In the genomic region with DNA sequence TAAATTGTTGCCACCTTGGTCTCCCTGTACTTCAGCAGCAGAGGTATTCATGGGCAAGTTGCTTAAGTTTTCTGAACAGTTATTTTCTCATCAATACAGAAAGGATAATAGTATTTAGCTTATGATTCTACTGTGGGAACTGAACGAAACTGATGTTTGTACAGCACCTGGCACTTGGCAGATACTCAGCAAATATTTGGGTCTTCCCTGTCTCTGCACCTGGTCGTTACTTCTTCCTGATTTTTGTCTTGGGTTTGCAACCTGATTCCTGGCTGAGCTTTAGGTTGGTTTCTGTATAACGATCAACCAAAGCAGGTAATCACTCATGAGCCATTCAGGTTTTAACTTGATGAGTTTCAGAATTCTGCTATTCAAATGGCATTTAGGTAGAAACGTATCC, we compare ENCODE assay signal across 16 cellular contexts.
DNase-seq lines count a peak whose midpoint lies in the region; ATAC-seq and TF ChIP-seq lines count a peak whose summit lies in the region.
"Had no signal": no experiment of that assay in that cellular context is flagged by ENCODE, and none has a peak within 500 bp of the region (broad histone marks: within the 10 kb centered on the region; RNA-seq: fewer than 3 reads in every experiment).

No MANE protein-coding gene starts in this region.

- POLR2A ChIA-PET in CD8-positive, alpha-beta memory T cell (lab: Charles Lee), result no interaction called here

- H3K9me3 Mint-ChIP-seq in activated T-cell treated with anti-CD3 and anti-CD28 coated beads, Interleukin-2, amount 50 U/mL, for 4 hours, result peaks cover 24% of the 10 kb centered on the region
- peaks cover 8 to 45% (median 27%) of the 10 kb centered on the region in 5 donors for H3K9me3 Mint-ChIP-seq in CD8-positive, alpha-beta memory T cell

- H2AFZ ChIP-seq in MM.1S (ENCODE audit: low read length) (no peak overlapping the region), mammary epithelial cell (ENCODE audit: low read depth, low read length) (no peak overlapping the region)

- H3K36me3 ChIP-seq in MM.1S (replicated peaks; ENCODE audit: insufficient read depth, low read length) (no peaks in the 10 kb centered on the region), mammary epithelial cell (ENCODE audit: insufficient read depth, low read length) (no peaks in the 10 kb centered on the region)
- H3K36me3 ChIP-seq in CD8-positive, alpha-beta memory T cell (ENCODE audit: insufficient read depth, low read length), result no peaks in the 10 kb centered on the region
- H3K36me3 ChIP-seq: gastroesophageal sphincter had no signal

- DNase-seq in COR-L47 (lab: John Stamatoyannopoulos, UW), result peak; percentile 45
- DNase-seq in MM.1S, result peak; percentile 31
- DNase-seq in activated T-cell treated with anti-CD3 and anti-CD28 coated beads, Interleukin-2, amount 50 U/mL, for 4 hours, result no peak
- no peak for DNase-seq in CD8-positive, alpha-beta memory T cell
- no peak for DNase-seq in mammary epithelial cell
- no peak for DNase-seq in EL
- DNase-seq: activated gamma-delta T cell treated with Interleukin-2 at 50 U/mL for 16 hours; NCI-H524 treated with DMSO at 0.1 percent for 48 hours; right cardiac atrium; SHP77; stimulated activated CD4-positive, alpha-beta T cell treated with anti-CD3 and anti-CD28 coated beads, Interleukin-4, amount 100 ng/mL, for 4 hours; T1000 had no signal

- H4K20me1 ChIP-seq in MM.1S (ENCODE audit: insufficient read depth, low read length) (no peaks in the 10 kb centered on the region), mammary epithelial cell (ENCODE audit: insufficient read depth, low read length) (no peaks in the 10 kb centered on the region)

- H3K4me1 Mint-ChIP-seq in activated T-cell treated with anti-CD3 and anti-CD28 coated beads, Interleukin-2, amount 50 U/mL, for 4 hours (ENCODE audit: low read depth), result no peaks in the 10 kb centered on the region
- H3K4me1 Mint-ChIP-seq in CD8-positive, alpha-beta memory T cell, result no peaks in the 10 kb centered on the region

- 0 out of 2 replicates have a peak, but pooled peaks cover 4% of the 10 kb centered on the region for H3K4me1 ChIP-seq in MM.1S (ENCODE audit: low read length)
- no peaks in the 10 kb centered on the region for H3K4me1 ChIP-seq in CD8-positive, alpha-beta memory T cell (ENCODE audit: insufficient read depth, low read length)
- no peaks in the 10 kb centered on the region for H3K4me1 ChIP-seq in mammary epithelial cell (ENCODE audit: insufficient read depth, low read length)
- H3K4me1 ChIP-seq: gastroesophageal sphincter had no signal

- peak; percentile 18 for ATAC-seq in GM19351 (IDR thresholded peaks at IDR 0.05; ENCODE audit: unreplicated experiment)
- ATAC-seq in HG02798 (IDR thresholded peaks at IDR 0.05; ENCODE audit: poor library complexity, unreplicated experiment), result peak; percentile 14
- ATAC-seq in activated T-cell treated with anti-CD3 and anti-CD28 coated beads, Interleukin-2, amount 50 U/mL, for 4 hours, result no peak
- ATAC-seq: gastroesophageal sphincter, right cardiac atrium had no signal

- H3K9me3 ChIP-seq in MM.1S (replicated peaks; ENCODE audit: insufficient read depth, low read length) (no peaks in the 10 kb centered on the region), mammary epithelial cell (replicated peaks; ENCODE audit: insufficient read depth, low read length) (peaks cover 8% of the 10 kb centered on the region)
- H3K9me3 ChIP-seq in CD8-positive, alpha-beta memory T cell (ENCODE audit: low read length), result peaks cover 5% of the 10 kb centered on the region

- no peak overlapping the region for H3K9ac ChIP-seq in MM.1S (ENCODE audit: low read length)
- no peak overlapping the region for H3K9ac ChIP-seq in mammary epithelial cell (ENCODE audit: insufficient read depth, low read length)

- in situ Hi-C loops in mammary epithelial cell (cut with MboI; ENCODE audit: low sequenced_read_pairs in 2 of 2), result no loop called here

- intact Hi-C loops in mammary epithelial cell (cut with micrococcal nuclease), result no loop called here

- peak overlapping the region in 1 of 8 donors; percentile 79 for H3K27ac Mint-ChIP-seq in CD8-positive, alpha-beta memory T cell
- H3K27ac Mint-ChIP-seq: stimulated activated naive CD8-positive, alpha-beta T cell treated with anti-CD3 and anti-CD28 coated beads, Interleukin-15, Interleukin-2, amounts not matched to agents 100 ng/mL and 50 ng/mL, for 24 hours had no signal

- H3K27me3 Mint-ChIP-seq in activated T-cell treated with anti-CD3 and anti-CD28 coated beads, Interleukin-2, amount 50 U/mL, for 4 hours (ENCODE audit: low read depth), result peaks cover 10% of the 10 kb centered on the region
- peaks cover 10 to 54% of the 10 kb centered on the region in 2 donors for H3K27me3 Mint-ChIP-seq in CD8-positive, alpha-beta memory T cell

- BruUV-seq in mammary epithelial cell (replicated peaks; lab: Mats Ljungman, UMichigan), result no TSS peak

- H3K36me3 Mint-ChIP-seq in activated T-cell treated with anti-CD3 and anti-CD28 coated beads, Interleukin-2, amount 50 U/mL, for 4 hours (ENCODE audit: insufficient read depth), result peaks cover 1% of the 10 kb centered on the region
- H3K36me3 Mint-ChIP-seq in CD8-positive, alpha-beta memory T cell, result peaks cover 0 to 10% (median 1%) of the 10 kb centered on the region in 3 donors

- no peak overlapping the region for H3K4me3 Mint-ChIP-seq in activated T-cell treated with anti-CD3 and anti-CD28 coated beads, Interleukin-2, amount 50 U/mL, for 4 hours
- no peak overlapping the region for H3K4me3 Mint-ChIP-seq in CD8-positive, alpha-beta memory T cell
- H3K4me3 Mint-ChIP-seq: stimulated activated naive CD8-positive, alpha-beta T cell treated with anti-CD3 and anti-CD28 coated beads, Interleukin-15, Interleukin-2, amounts not matched to agents 100 ng/mL and 50 ng/mL, for 24 hours had no signal

- H3K4me2 ChIP-seq in MM.1S (ENCODE audit: low read depth, low read length), result peak overlapping the region; percentile 11; the same call in 1 of the 2 replicates
- no peak overlapping the region for H3K4me2 ChIP-seq in mammary epithelial cell (ENCODE audit: insufficient read depth, low read depth, low read length)

- no peaks in the 10 kb centered on the region for H3K27me3 ChIP-seq in MM.1S (replicated peaks; ENCODE audit: insufficient read depth, low read length)
- H3K27me3 ChIP-seq in CD8-positive, alpha-beta memory T cell (ENCODE audit: insufficient read depth, low read length, poor library complexity, severe bottlenecking), result no peaks in the 10 kb centered on the region
- H3K27me3 ChIP-seq in mammary epithelial cell (ENCODE audit: insufficient read depth, low read length), result no peaks in the 10 kb centered on the region
- H3K27me3 ChIP-seq: gastroesophageal sphincter had no signal

- H3K4me3 ChIP-seq in MM.1S (ENCODE audit: low read length), result no peak overlapping the region
- H3K4me3 ChIP-seq in CD8-positive, alpha-beta memory T cell (ENCODE audit: low read length), result no peak overlapping the region
- H3K4me3 ChIP-seq in mammary epithelial cell (replicated peaks in 1 of 3; ENCODE audit: insufficient read depth in 1 of 3, low read depth in 2 of 3, low read length in 3 of 3), result no peak overlapping the region
- H3K4me3 ChIP-seq: gastroesophageal sphincter had no signal

- H3K9me2 ChIP-seq in MM.1S (replicated peaks; ENCODE audit: insufficient read depth, low read length), result no peaks in the 10 kb centered on the region

- H3K27ac ChIP-seq in MM.1S (ENCODE audit: low read length) (no peak overlapping the region), mammary epithelial cell (ENCODE audit: insufficient read depth, low read depth, low read length) (no peak overlapping the region)
- H3K27ac ChIP-seq in CD8-positive, alpha-beta memory T cell (ENCODE audit: low read depth, low read length), result no peak overlapping the region
- H3K27ac ChIP-seq: gastroesophageal sphincter had no signal

- no peak for TF ChIP-seq CTCF in MM.1S (IDR thresholded peaks at IDR 0.05; ENCODE audit: low read length)
- no peak for TF ChIP-seq CTCF in mammary epithelial cell (conservative IDR thresholded peaks at IDR 0.05 in 1 of 2, IDR thresholded peaks at IDR 0.05 in 1 of 2; ENCODE audit: extremely low read depth in 1 of 2, insufficient read depth in 1 of 2, low read depth in 1 of 2, low read length in 2 of 2)

- no peaks in the 10 kb centered on the region for H3F3A ChIP-seq in MM.1S (ENCODE audit: insufficient read depth, low read length)

- CTCF ChIA-PET in CD8-positive, alpha-beta memory T cell (lab: Charles Lee), result no interaction called here
- CTCF ChIA-PET in mammary epithelial cell (lab: Charles Lee; ENCODE audit: low non-redundant PET), result no interaction called here

- dilution Hi-C loops in mammary epithelial cell (cut with HindIII; ENCODE audit: low sequenced_read_pairs), result no loop called here

- H3K79me2 ChIP-seq in MM.1S (ENCODE audit: low read length) (no peaks in the 10 kb centered on the region), mammary epithelial cell (ENCODE audit: insufficient read depth, low read length) (no peaks in the 10 kb centered on the region)

- WGBS in mammary epithelial cell (ENCODE audit: low coverage, missing lambda C conversion rate), result 15% methylated on average over 4 of the region's 4 CpGs

Comparison
In these comparisons a context has a peak if more than half of its experiments do, and no peak if none do; other contexts are left out.
1. DNase-seq: peak in COR-L47 (single experiment) and MM.1S (single experiment); none in activated T-cell treated with anti-CD3 and anti-CD28 coated beads, Interleukin-2, amount 50 U/mL, for 4 hours (single experiment), CD8-positive, alpha-beta memory T cell (0 of 5), mammary epithelial cell (single experiment) and EL (single experiment).
2. ATAC-seq: peak in GM19351 (single experiment) and HG02798 (single experiment); none in activated T-cell treated with anti-CD3 and anti-CD28 coated beads, Interleukin-2, amount 50 U/mL, for 4 hours (0 of 2).